In genomic region chr16:81582655-81583441, GRCh38 we compare ENCODE assay signal across 10 cellular contexts.
DNase-seq lines count a peak whose midpoint lies in the region; ATAC-seq lines count a peak whose summit lies in the region.
"Had no signal": no experiment of that assay in that cellular context is flagged by ENCODE, and none has a peak within 500 bp of the region (broad histone marks: within the 10 kb centered on the region; RNA-seq: fewer than 3 reads in every experiment).

No MANE protein-coding gene starts in this region.

- ATAC-seq in left lobe of liver (peak; percentile 75), HG03571 (IDR thresholded peaks at IDR 0.05; ENCODE audit: unreplicated experiment) (no peak)

- peak; percentile 60 for DNase-seq in MV-4-11 (lab: John Stamatoyannopoulos, UW)
- DNase-seq in left lobe of liver (ENCODE audit: low spot score), result peak; percentile 62
- DNase-seq in NCI-H2029 (lab: John Stamatoyannopoulos, UW), result no peak
- no peak for DNase-seq in SHP77 treated with DMSO at 0.1 percent for 48 hours (lab: John Stamatoyannopoulos, UW)
- DNase-seq in stimulated activated CD4-positive, alpha-beta T cell treated with anti-CD3 and anti-CD28 coated beads, Interleukin-15, amount 100 ng/mL, for 24 hours, result no peak
- DNase-seq: RPMI8226 had no signal

- peak overlapping the region; percentile 74 for H3K27ac ChIP-seq in cingulate gyrus (ENCODE audit: low read depth, low read length)
- H3K27ac ChIP-seq in temporal lobe (ENCODE audit: low read depth, low read length), result peak overlapping the region; percentile 45
- H3K27ac ChIP-seq: KMS-11 had no signal

Comparison
In these comparisons a context has a peak if more than half of its experiments do, and no peak if none do; other contexts are left out.
1. DNase-seq: peak in MV-4-11 (single experiment) and left lobe of liver (single experiment); none in NCI-H2029 (single experiment), SHP77 treated with DMSO at 0.1 percent for 48 hours (single experiment) and stimulated activated CD4-positive, alpha-beta T cell treated with anti-CD3 and anti-CD28 coated beads, Interleukin-15, amount 100 ng/mL, for 24 hours (single experiment).